Comparison of ENCODE assay signal across 8 cellular contexts in the genomic region with DNA sequence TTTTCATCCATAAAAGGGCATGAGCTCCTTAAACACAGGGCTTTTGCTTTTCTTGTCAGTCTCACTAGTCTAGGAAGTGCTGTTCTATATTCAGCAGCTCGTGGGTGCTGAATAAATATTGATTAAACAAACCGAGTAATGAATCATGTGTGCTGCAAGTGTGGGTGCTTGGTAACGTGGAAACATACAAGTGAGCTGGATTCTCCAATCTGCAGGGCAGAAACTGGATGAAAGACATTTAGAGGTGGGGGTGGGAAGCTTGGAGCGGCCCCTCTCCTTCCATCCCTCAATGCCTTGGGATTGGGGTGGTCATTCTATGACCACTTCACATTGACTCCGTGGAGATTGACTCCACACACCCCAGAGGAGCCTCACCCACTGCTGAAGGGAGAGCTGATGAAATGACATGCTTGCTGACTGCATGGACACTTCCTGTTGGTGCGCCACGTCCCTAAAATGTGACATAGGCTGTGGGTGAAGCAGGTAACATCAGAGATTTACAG.
DNase-seq lines count a peak whose midpoint lies in the region; ATAC-seq lines count a peak whose summit lies in the region.

No MANE protein-coding gene starts in this region.

- peak; percentile 86 for ATAC-seq in effector memory CD8-positive, alpha-beta T cell (replicated peaks)
- no peak for ATAC-seq in GM18870 (IDR thresholded peaks at IDR 0.05; ENCODE audit: unreplicated experiment)

- peak overlapping the region; percentile 100 for H3K27ac Mint-ChIP-seq in activated CD4-positive, alpha-beta T cell treated with anti-CD3 and anti-CD28 coated beads, Interleukin-2, amount 10 ng/mL, durations not matched to agents 24 days and 14 days
- H3K27ac Mint-ChIP-seq in effector memory CD8-positive, alpha-beta T cell, result peak overlapping the region; percentile 93 to 94

- no peaks in the 10 kb centered on the region for H3K27me3 Mint-ChIP-seq in activated CD4-positive, alpha-beta T cell treated with anti-CD3 and anti-CD28 coated beads, Interleukin-2, amount 10 ng/mL, durations not matched to agents 24 days and 14 days
- H3K27me3 Mint-ChIP-seq in effector memory CD8-positive, alpha-beta T cell, result no peaks in the 10 kb centered on the region

- H3K9me3 Mint-ChIP-seq in activated CD4-positive, alpha-beta T cell treated with anti-CD3 and anti-CD28 coated beads, Interleukin-2, amount 10 ng/mL, durations not matched to agents 24 days and 14 days, result no peaks in the 10 kb centered on the region
- no peaks in the 10 kb centered on the region for H3K9me3 Mint-ChIP-seq in effector memory CD8-positive, alpha-beta T cell

- H3K4me1 Mint-ChIP-seq in activated CD4-positive, alpha-beta T cell treated with anti-CD3 and anti-CD28 coated beads, Interleukin-2, amount 10 ng/mL, durations not matched to agents 24 days and 14 days, result peaks cover 85% of the 10 kb centered on the region
- peaks cover 83 to 96% of the 10 kb centered on the region in 2 donors for H3K4me1 Mint-ChIP-seq in effector memory CD8-positive, alpha-beta T cell (ENCODE audit: low read depth in 2 of 2)

- DNase-seq in HCEC 1CT (peak; percentile 68), NCI-H524 treated with DMSO at 0.1 percent for 48 hours (lab: John Stamatoyannopoulos, UW) (no peak), NCI-H2227 (lab: John Stamatoyannopoulos, UW; ENCODE audit: unreplicated experiment) (no peak), islet precursor cell (no peak)
- DNase-seq in activated CD4-positive, alpha-beta T cell treated with anti-CD3 and anti-CD28 coated beads, Interleukin-2, amount 10 ng/mL, durations not matched to agents 24 days and 14 days, result peak; percentile 91
- peak; percentile 58 to 66 (median 59) for DNase-seq in effector memory CD8-positive, alpha-beta T cell
- DNase-seq in stimulated activated CD8-positive, alpha-beta memory T cell treated with anti-CD3 and anti-CD28 coated beads, Interleukin-12 subunit alpha, Interleukin-12 subunit beta, amount 100 ng/mL, for 1 hour (ENCODE audit: low read depth), result peak; percentile 40

- intact Hi-C loops in activated CD4-positive, alpha-beta T cell treated with anti-CD3 and anti-CD28 coated beads, Interleukin-2, amount 10 ng/mL, durations not matched to agents 24 days and 14 days (cut with micrococcal nuclease), result loop anchor here (1.0 to 10.0 kb wide), 7 partner anchors 11 to 1910 kb away; a partner anchor contains a TSS

- peak overlapping the region; percentile 67 for H3K4me3 Mint-ChIP-seq in activated CD4-positive, alpha-beta T cell treated with anti-CD3 and anti-CD28 coated beads, Interleukin-2, amount 10 ng/mL, durations not matched to agents 24 days and 14 days
- H3K4me3 Mint-ChIP-seq in effector memory CD8-positive, alpha-beta T cell, result peak overlapping the region; percentile 56 to 71

- H3K36me3 Mint-ChIP-seq in activated CD4-positive, alpha-beta T cell treated with anti-CD3 and anti-CD28 coated beads, Interleukin-2, amount 10 ng/mL, durations not matched to agents 24 days and 14 days (ENCODE audit: low read depth), result peaks cover 78% of the 10 kb centered on the region
- H3K36me3 Mint-ChIP-seq in effector memory CD8-positive, alpha-beta T cell (ENCODE audit: insufficient read depth), result peaks cover 51% of the 10 kb centered on the region

Comparison
In these comparisons a context has a peak if more than half of its experiments do, and no peak if none do; other contexts are left out.
1. DNase-seq: peak in HCEC 1CT (single experiment), activated CD4-positive, alpha-beta T cell treated with anti-CD3 and anti-CD28 coated beads, Interleukin-2, amount 10 ng/mL, durations not matched to agents 24 days and 14 days (single experiment), effector memory CD8-positive, alpha-beta T cell (3 of 3) and stimulated activated CD8-positive, alpha-beta memory T cell treated with anti-CD3 and anti-CD28 coated beads, Interleukin-12 subunit alpha, Interleukin-12 subunit beta, amount 100 ng/mL, for 1 hour (single experiment); none in NCI-H524 treated with DMSO at 0.1 percent for 48 hours (single experiment), NCI-H2227 (single experiment) and islet precursor cell (single experiment).